Comparison of ENCODE assay signal across 1 cellular context in the genomic region with DNA sequence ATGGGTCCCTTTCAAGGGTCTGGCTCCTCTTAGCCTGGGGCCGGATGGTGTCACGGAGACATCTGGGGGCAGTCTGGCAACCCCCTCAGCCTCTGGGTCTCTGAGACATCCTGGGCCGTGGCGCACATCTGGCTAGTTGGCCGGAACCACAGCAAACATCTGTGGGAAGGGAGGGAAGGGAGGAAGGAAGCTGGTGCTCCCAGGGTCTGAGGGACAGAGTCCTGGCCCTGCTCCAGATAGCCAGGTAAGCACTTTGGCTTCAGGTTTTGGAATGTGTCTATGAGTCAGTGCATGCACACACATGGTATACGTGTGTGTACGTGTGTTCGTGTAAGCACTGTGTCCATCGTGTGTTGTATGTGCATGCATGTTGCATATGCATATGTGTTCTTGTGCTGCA.
TF ChIP-seq lines count a peak whose summit lies in the region.

No MANE protein-coding gene starts in this region.

TF ChIP-seq in H1, 55 proteins besides CTCF, POLR2A, EP300 and RAD21 (continued from another document):
- TF ChIP-seq HDAC6 (IDR thresholded peaks at IDR 0.05; ENCODE audit: low read depth, low read length) (no peak), HDAC2 (IDR thresholded peaks at IDR 0.05; ENCODE audit: borderline replicate concordance in 1 of 2, low read depth in 2 of 2, low read length in 2 of 2) (no peak), EGR1 (IDR thresholded peaks at IDR 0.05; ENCODE audit: borderline replicate concordance, low read depth, low read length) (no peak), KDM1A (IDR thresholded peaks at IDR 0.05; ENCODE audit: borderline replicate concordance, low read length) (no peak)
